In the genomic region with DNA sequence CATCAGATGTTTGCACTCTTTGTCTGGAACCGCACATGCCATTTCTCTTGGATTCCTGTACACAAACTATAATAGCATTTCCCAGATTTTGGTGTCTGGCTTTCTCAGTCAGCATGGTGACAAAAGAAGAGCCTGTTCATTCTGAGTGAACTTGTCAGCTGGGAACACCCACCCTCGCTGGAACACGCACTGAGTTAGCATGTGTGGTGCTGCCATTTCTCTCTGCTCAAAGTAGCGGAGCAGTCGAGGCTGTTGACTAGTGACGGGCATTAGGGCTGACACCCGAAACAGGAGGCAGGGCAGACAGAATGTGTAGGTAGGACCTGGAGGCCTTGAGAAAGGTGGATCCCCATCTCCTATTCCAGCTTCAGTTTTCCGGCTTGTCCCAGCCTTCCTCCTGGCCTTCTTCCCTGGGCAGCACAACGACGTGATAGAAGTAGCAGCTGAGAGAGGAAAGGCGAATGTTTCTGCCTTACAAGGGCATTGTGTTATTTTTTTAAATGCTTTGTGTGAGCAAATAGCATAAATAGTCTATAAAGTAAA, we compare ENCODE assay signal across 11 cellular contexts.
DNase-seq lines count a peak whose midpoint lies in the region; ATAC-seq and TF ChIP-seq lines count a peak whose summit lies in the region.
"Had no signal": no experiment of that assay in that cellular context is flagged by ENCODE, and none has a peak within 500 bp of the region (broad histone marks: within the 10 kb centered on the region; RNA-seq: fewer than 3 reads in every experiment).

No MANE protein-coding gene starts in this region.

- DNase-seq in caudate nucleus (lab: John Stamatoyannopoulos, UW) = peak in 38 of 61 donors; percentile 10 to 79 (median 36)
- no peak for DNase-seq in mucosa of descending colon
- DNase-seq in substantia nigra (lab: John Stamatoyannopoulos, UW) = peak in 4 of 49 donors; percentile 11 to 41 (median 22)
- DNase-seq in activated CD4-positive, alpha-beta T cell treated with anti-CD3 and anti-CD28 coated beads for 48 hours = no peak
- DNase-seq in NCI-H82 (lab: John Stamatoyannopoulos, UW) = no peak
- DNase-seq in DMS53 (lab: John Stamatoyannopoulos, UW) = no peak
- DNase-seq in SK-N-SH = no peak
- DNase-seq: activated CD8-positive, alpha-beta T cell treated with anti-CD3 and anti-CD28 coated beads, Interleukin-2, amount 10 ng/mL, durations not matched to agents 7 days and 5 days; H7; NCI-H1105 had no signal

- H3K36me3 ChIP-seq in HEK293 (ENCODE audit: control insufficient read depth in 2 of 2, insufficient read depth in 1 of 2, low read length in 2 of 2) (no peaks in the 10 kb centered on the region), mucosa of descending colon (ENCODE audit: low read depth) (no peaks in the 10 kb centered on the region), SK-N-SH (replicated peaks in 1 of 2; ENCODE audit: control insufficient read depth in 1 of 2, insufficient read depth in 2 of 2, low read length in 1 of 2) (no peaks in the 10 kb centered on the region)

- H4K20me1 ChIP-seq in SK-N-SH (ENCODE audit: insufficient read depth) = no peaks in the 10 kb centered on the region

- no peak overlapping the region for H3K4me3 ChIP-seq in HEK293 (ENCODE audit: low read depth, low read length)
- no peak overlapping the region for H3K4me3 ChIP-seq in mucosa of descending colon
- no peak overlapping the region for H3K4me3 ChIP-seq in SK-N-SH (ENCODE audit: low read depth in 2 of 2, low read length in 1 of 2)

- no peak for TF ChIP-seq RAD21 in SK-N-SH (IDR thresholded peaks at IDR 0.05; ENCODE audit: low read length)

- no peak overlapping the region for H3K4me2 ChIP-seq in SK-N-SH

- CTCF ChIA-PET in HEK293 (lab: Yijun Ruan, JAX) (interaction anchor here (0.6 to 1.3 kb wide), 5 partner anchors 9 to 181 kb away, joined by 3 to 5 read pairs (median 4); no protein-coding TSS in a partner anchor), SK-N-SH (lab: Yijun Ruan, JAX) (interaction anchor here (1.1 kb wide), 2 partner anchors 195 to 447 kb away, joined by 3 read pairs; no protein-coding TSS in a partner anchor)

- peak; percentile 10 for ATAC-seq in mucosa of descending colon
- ATAC-seq: activated CD8-positive, alpha-beta T cell treated with anti-CD3 and anti-CD28 coated beads, Interleukin-2, amount 10 ng/mL, durations not matched to agents 7 days and 5 days had no signal

- H3K27me3 ChIP-seq in SK-N-SH (ENCODE audit: insufficient read depth) = no peaks in the 10 kb centered on the region

- TF ChIP-seq EP300 in SK-N-SH (IDR thresholded peaks at IDR 0.05; ENCODE audit: borderline replicate concordance in 1 of 2, low read depth in 1 of 2, low read length in 1 of 2) = no peak

- no peaks in the 10 kb centered on the region for H3K9me2 ChIP-seq in SK-N-SH

- H3K27ac ChIP-seq in HEK293 (ENCODE audit: extremely low read depth, low read depth, low read length) = peak overlapping the region; percentile 39
- peak overlapping the region; percentile 31 for H3K27ac ChIP-seq in caudate nucleus (ENCODE audit: low read depth, low read length)
- H3K27ac ChIP-seq in substantia nigra (ENCODE audit: low read depth, low read length, poor library complexity, severe bottlenecking) = peak overlapping the region; percentile 10
- no peak overlapping the region for H3K27ac ChIP-seq in SK-N-SH (ENCODE audit: low read depth in 2 of 2, low read length in 1 of 2)

- H3K9me3 ChIP-seq in HEK293 (ENCODE audit: control insufficient read depth, insufficient read depth, low read depth, low read length) = no peaks in the 10 kb centered on the region
- H3K9me3 ChIP-seq in mucosa of descending colon = no peaks in the 10 kb centered on the region
- no peaks in the 10 kb centered on the region for H3K9me3 ChIP-seq in SK-N-SH

- no peak overlapping the region for H3K9ac ChIP-seq in SK-N-SH

- peaks cover 5% of the 10 kb centered on the region for H3F3A ChIP-seq in SK-N-SH (replicated peaks; ENCODE audit: insufficient read depth)

- POLR2A ChIA-PET in HEK293 (lab: Yijun Ruan, JAX) (no interaction called here), SK-N-SH (lab: Yijun Ruan, JAX) (no interaction called here)

- no peaks in the 10 kb centered on the region for H3K79me2 ChIP-seq in SK-N-SH (ENCODE audit: insufficient read depth)

- no peak for TF ChIP-seq CTCF in HEK293 (tag by site-specific recombination; IDR thresholded peaks at IDR 0.05)
- TF ChIP-seq CTCF in mucosa of descending colon (IDR thresholded peaks at IDR 0.05) = no peak
- no peak for TF ChIP-seq CTCF in SK-N-SH (IDR thresholded peaks at IDR 0.05)

- H3K4me1 ChIP-seq in HEK293 (ENCODE audit: control insufficient read depth, insufficient read depth, low read length) (peaks cover 13% of the 10 kb centered on the region), mucosa of descending colon (ENCODE audit: low read depth) (peaks cover 35% of the 10 kb centered on the region), SK-N-SH (ENCODE audit: control insufficient read depth in 1 of 2, insufficient read depth in 2 of 2, low read depth in 1 of 2, low read length in 1 of 2) (peaks cover 3 to 14% of the 10 kb centered on the region in 2 experiments; a peak in 3 of 4 replicates)

- intact Hi-C loops in mucosa of descending colon (cut with DNase I, micrococcal nuclease) = loop anchor here in 1 of 2 donors (10.0 kb wide), 1 partner anchor 72 kb away; no protein-coding TSS in a partner anchor

- WGBS in SK-N-SH (ENCODE audit: low lambda C conversion rate) = 93% methylated on average over 11 of the region's 11 CpGs

- H2AFZ ChIP-seq in SK-N-SH (ENCODE audit: low read depth) = no peak overlapping the region

TF ChIP-seq in HEK293, 187 proteins besides CTCF, POLR2A, EP300 and RAD21:
- TF ChIP-seq ZNF223 (tag by site-specific recombination; IDR thresholded peaks at IDR 0.05) (no peak), EGR2 (tag by site-specific recombination; IDR thresholded peaks at IDR 0.05; ENCODE audit: low read depth) (no peak), SP7 (tag by site-specific recombination; IDR thresholded peaks at IDR 0.05) (no peak)
- TF ChIP-seq, protein P1, sequence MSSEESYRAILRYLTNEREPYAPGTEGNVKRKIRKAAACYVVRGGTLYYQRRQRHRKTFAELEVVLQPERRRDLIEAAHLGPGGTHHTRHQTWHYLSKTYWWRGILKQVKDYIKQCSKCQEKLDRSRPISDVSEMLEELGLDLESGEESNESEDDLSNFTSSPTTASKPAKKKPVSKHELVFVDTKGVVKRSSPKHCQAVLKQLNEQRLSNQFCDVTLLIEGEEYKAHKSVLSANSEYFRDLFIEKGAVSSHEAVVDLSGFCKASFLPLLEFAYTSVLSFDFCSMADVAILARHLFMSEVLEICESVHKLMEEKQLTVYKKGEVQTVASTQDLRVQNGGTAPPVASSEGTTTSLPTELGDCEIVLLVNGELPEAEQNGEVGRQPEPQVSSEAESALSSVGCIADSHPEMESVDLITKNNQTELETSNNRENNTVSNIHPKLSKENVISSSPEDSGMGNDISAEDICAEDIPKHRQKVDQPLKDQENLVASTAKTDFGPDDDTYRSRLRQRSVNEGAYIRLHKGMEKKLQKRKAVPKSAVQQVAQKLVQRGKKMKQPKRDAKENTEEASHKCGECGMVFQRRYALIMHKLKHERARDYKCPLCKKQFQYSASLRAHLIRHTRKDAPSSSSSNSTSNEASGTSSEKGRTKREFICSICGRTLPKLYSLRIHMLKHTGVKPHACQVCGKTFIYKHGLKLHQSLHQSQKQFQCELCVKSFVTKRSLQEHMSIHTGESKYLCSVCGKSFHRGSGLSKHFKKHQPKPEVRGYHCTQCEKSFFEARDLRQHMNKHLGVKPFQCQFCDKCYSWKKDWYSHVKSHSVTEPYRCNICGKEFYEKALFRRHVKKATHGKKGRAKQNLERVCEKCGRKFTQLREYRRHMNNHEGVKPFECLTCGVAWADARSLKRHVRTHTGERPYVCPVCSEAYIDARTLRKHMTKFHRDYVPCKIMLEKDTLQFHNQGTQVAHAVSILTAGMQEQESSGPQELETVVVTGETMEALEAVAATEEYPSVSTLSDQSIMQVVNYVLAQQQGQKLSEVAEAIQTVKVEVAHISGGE (tag by site-specific recombination; conservative IDR thresholded peaks at IDR 0.05; ENCODE audit: low read depth) = no peak

TF ChIP-seq in SK-N-SH, 30 proteins besides CTCF, POLR2A, EP300 and RAD21:
- no peak for TF ChIP-seq GABPA (IDR thresholded peaks at IDR 0.05; ENCODE audit: low read depth)

Comparison
In these comparisons a context has a peak if more than half of its experiments do, and no peak if none do; other contexts are left out.
1. H3K27ac ChIP-seq: peak in HEK293 (single experiment), caudate nucleus (single experiment) and substantia nigra (single experiment); none in SK-N-SH (0 of 2).
2. DNase-seq: peak in caudate nucleus (38 of 61); none in mucosa of descending colon (0 of 3), activated CD4-positive, alpha-beta T cell treated with anti-CD3 and anti-CD28 coated beads for 48 hours (single experiment), NCI-H82 (single experiment), DMS53 (single experiment) and SK-N-SH (single experiment).